ENCODE assay signal across 30 cellular contexts in the genomic region with DNA sequence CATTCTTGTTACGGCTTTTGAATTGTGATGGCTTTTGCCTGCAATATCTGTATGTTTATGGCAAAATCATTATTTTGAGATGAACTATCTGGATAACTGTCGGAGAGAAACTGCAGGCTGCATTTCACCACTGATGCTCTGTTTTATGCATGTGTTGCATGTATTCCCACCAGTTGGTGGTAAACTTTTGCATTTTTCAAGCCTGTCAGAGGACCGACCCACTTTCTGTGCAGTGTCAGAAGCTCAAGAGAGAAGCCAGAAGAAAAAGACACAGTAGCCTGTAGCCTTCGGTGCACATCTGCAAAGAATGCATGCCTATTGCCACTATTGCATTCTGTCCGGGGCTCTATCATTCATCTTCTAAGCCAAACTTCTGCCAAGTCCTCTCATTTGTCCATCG. TPM values are rescaled to one million over a fixed set of nuclear protein-coding genes. Genes with fewer than 3 reads are reported as not detected.
"Had no signal": no experiment of that assay in that cellular context is flagged by ENCODE, and none has a peak within 500 bp of the region (broad histone marks: within the 10 kb centered on the region; RNA-seq: fewer than 3 reads in every experiment).

No MANE protein-coding gene starts in this region.

- H3K27ac Mint-ChIP-seq: dendritic cell treated with granulocyte-macrophage colony-stimulating factor and Interleukin-4, amounts not matched to agents 40 ng/mL and 50 ng/mL, for 4 days; effector memory CD8-positive, alpha-beta T cell; endodermal cell; mesothelial cell of epicardium; naive B cell had no signal

- H3K9me3 Mint-ChIP-seq: dendritic cell treated with granulocyte-macrophage colony-stimulating factor and Interleukin-4, amounts not matched to agents 40 ng/mL and 50 ng/mL, for 4 days; effector memory CD8-positive, alpha-beta T cell; endodermal cell; mesothelial cell of epicardium had no signal

- H3K4me3 ChIP-seq: colonic mucosa, esophagus squamous epithelium, gastrocnemius medialis, heart right ventricle, left lung, lower lobe of right lung, mucosa of descending colon had no signal

- DNase-seq: colonic mucosa; cortex of kidney; effector CD8-positive, alpha-beta T cell; effector memory CD8-positive, alpha-beta T cell; endodermal cell; erythroblast; esophagus squamous epithelium; foreskin fibroblast; foreskin melanocyte; gastrocnemius medialis; heart right ventricle; hippocampal formation; left cardiac atrium; left lung; left ventricle myocardium superior; lower lobe of right lung; mesenchymal stem cell; mucosa of descending colon; naive B cell had no signal

- H3K4me3 Mint-ChIP-seq: dendritic cell treated with granulocyte-macrophage colony-stimulating factor and Interleukin-4, amounts not matched to agents 40 ng/mL and 50 ng/mL, for 4 days; effector memory CD8-positive, alpha-beta T cell; endodermal cell; mesothelial cell of epicardium; naive B cell had no signal

- H3K27ac ChIP-seq: colonic mucosa, epithelial cell of prostate, esophagus squamous epithelium, gastrocnemius medialis, heart right ventricle, left lung, lower lobe of right lung had no signal

- H3K36me3 Mint-ChIP-seq: mesothelial cell of epicardium, naive B cell had no signal

- ATAC-seq: effector memory CD8-positive, alpha-beta T cell; esophagus mucosa; gastrocnemius medialis; heart right ventricle; left cardiac atrium; left lung; left ventricle myocardium superior; lower lobe of right lung; mucosa of descending colon had no signal

- H3K36me3 ChIP-seq: colonic mucosa, esophagus squamous epithelium, gastrocnemius medialis, heart right ventricle, left lung, lower lobe of right lung had no signal

- H3K9me3 ChIP-seq: colonic mucosa, esophagus squamous epithelium, gastrocnemius medialis, heart right ventricle, left lung, lower lobe of right lung, mucosa of descending colon had no signal

- H3K4me1 ChIP-seq: colonic mucosa, lower lobe of right lung had no signal

RNA-seq across cellular contexts. Expression of gene OLIG1, which starts 41.6 kb away (rescaled TPM):
- total RNA-seq: colonic mucosa, dermis microvascular lymphatic vessel endothelial cell, esophagus mucosa, esophagus squamous epithelium, glomerular endothelial cell, kidney epithelial cell, lung microvascular endothelial cell, mesenteric fat pad, mesothelial cell of epicardium, mucosa of descending colon, myocyte had no signal
- polyA plus RNA-seq: heart right ventricle, keratinocyte had no signal
